In genomic region chr12:104596128-104596799, GRCh38 we compare ENCODE assay signal across 11 cellular contexts.
DNase-seq lines count a peak whose midpoint lies in the region; ATAC-seq and TF ChIP-seq lines count a peak whose summit lies in the region.
"Had no signal": no experiment of that assay in that cellular context is flagged by ENCODE, and none has a peak within 500 bp of the region (broad histone marks: within the 10 kb centered on the region; RNA-seq: fewer than 3 reads in every experiment).

No MANE protein-coding gene starts in this region.

- TF ChIP-seq CTCF in natural killer cell (IDR thresholded peaks at IDR 0.05): no peak
- no peak for TF ChIP-seq CTCF in body of pancreas (IDR thresholded peaks at IDR 0.05)
- TF ChIP-seq CTCF in lung (IDR thresholded peaks at IDR 0.05; ENCODE audit: control extremely low read depth, extremely low read depth): no peak

- H3K36me3 ChIP-seq in body of pancreas (replicated peaks in 1 of 2; ENCODE audit: insufficient read depth in 1 of 2, low read depth in 2 of 2) (no peaks in the 10 kb centered on the region), lung (ENCODE audit: control insufficient read depth in 2 of 2, insufficient read depth in 2 of 2, low read length in 2 of 2) (no peaks in the 10 kb centered on the region)
- H3K36me3 ChIP-seq: colonic mucosa had no signal

- peak overlapping the region; percentile 33 to 53 for H3K27ac Mint-ChIP-seq in natural killer cell treated with Interleukin-12 subunit alpha and Interleukin-12 subunit beta and Interleukin-15 and Interleukin-18, amount 100 ng/mL, for 72 hours
- H3K27ac Mint-ChIP-seq in natural killer cell: peak overlapping the region in 1 of 2 donors; percentile 38

- no peak for DNase-seq in natural killer cell treated with Interleukin-12 subunit alpha and Interleukin-12 subunit beta and Interleukin-15 and Interleukin-18, amount 100 ng/mL, for 72 hours (ENCODE audit: low spot score)
- DNase-seq in natural killer cell (no peak), body of pancreas (peak in 1 of 4 donors; percentile 49), lung (ENCODE audit: low spot score) (peak; percentile 34), Kasumi-1 (lab: John Stamatoyannopoulos, UW) (no peak)
- DNase-seq in activated effector memory CD4-positive, alpha-beta T cell treated with Interleukin-2 at 50 U/mL for 16 hours: no peak
- DNase-seq: activated CD4-positive, CD25-positive, alpha-beta regulatory T cell treated with anti-CD3 and anti-CD28 coated beads, Interleukin-2, amount 50 U/mL, for 72 hours; C1 segment of cervical spinal cord; colonic mucosa had no signal

- H3K9me3 ChIP-seq in body of pancreas: no peaks in the 10 kb centered on the region
- no peaks in the 10 kb centered on the region for H3K9me3 ChIP-seq in lung (ENCODE audit: control insufficient read depth in 2 of 2, insufficient read depth in 1 of 2, low read length in 1 of 2)
- H3K9me3 ChIP-seq: colonic mucosa had no signal

- no peak for TF ChIP-seq POLR2A in body of pancreas (IDR thresholded peaks at IDR 0.05)

- peaks cover 66 to 80% of the 10 kb centered on the region in 2 donors for H3K4me1 Mint-ChIP-seq in natural killer cell treated with Interleukin-12 subunit alpha and Interleukin-12 subunit beta and Interleukin-15 and Interleukin-18, amount 100 ng/mL, for 72 hours (ENCODE audit: low read depth in 2 of 2)
- H3K4me1 Mint-ChIP-seq in natural killer cell: peaks cover 56 to 80% of the 10 kb centered on the region in 2 donors

- no peak overlapping the region for H3K27ac ChIP-seq in body of pancreas
- H3K27ac ChIP-seq in lung (ENCODE audit: low read depth in 1 of 2, low read length in 1 of 2): no peak overlapping the region
- H3K27ac ChIP-seq: colonic mucosa had no signal

- intact Hi-C loops in natural killer cell (cut with micrococcal nuclease) (no loop called here), body of pancreas (cut with DNase I) (no loop called here)

- H3K36me3 Mint-ChIP-seq in natural killer cell treated with Interleukin-12 subunit alpha and Interleukin-12 subunit beta and Interleukin-15 and Interleukin-18, amount 100 ng/mL, for 72 hours: no peaks in the 10 kb centered on the region
- no peaks in the 10 kb centered on the region for H3K36me3 Mint-ChIP-seq in natural killer cell

- H3K27me3 Mint-ChIP-seq in natural killer cell treated with Interleukin-12 subunit alpha and Interleukin-12 subunit beta and Interleukin-15 and Interleukin-18, amount 100 ng/mL, for 72 hours: no peaks in the 10 kb centered on the region
- no peaks in the 10 kb centered on the region for H3K27me3 Mint-ChIP-seq in natural killer cell (ENCODE audit: low read depth in 2 of 2)

- no peaks in the 10 kb centered on the region for H3K9me3 Mint-ChIP-seq in natural killer cell treated with Interleukin-12 subunit alpha and Interleukin-12 subunit beta and Interleukin-15 and Interleukin-18, amount 100 ng/mL, for 72 hours
- no peaks in the 10 kb centered on the region for H3K9me3 Mint-ChIP-seq in natural killer cell

- ATAC-seq in natural killer cell treated with Interleukin-12 subunit alpha and Interleukin-12 subunit beta and Interleukin-15 and Interleukin-18, amount 100 ng/mL, for 72 hours: no peak
- ATAC-seq in natural killer cell: no peak
- peak; percentile 34 for ATAC-seq in body of pancreas
- ATAC-seq in lung (ENCODE audit: insufficient read depth, low FRiP score): peak; percentile 51
- ATAC-seq in GM21576 (IDR thresholded peaks at IDR 0.05; ENCODE audit: unreplicated experiment): no peak
- ATAC-seq in HG02938 (IDR thresholded peaks at IDR 0.05; ENCODE audit: unreplicated experiment): no peak

- H3K4me3 ChIP-seq in body of pancreas (no peak overlapping the region), lung (no peak overlapping the region)
- H3K4me3 ChIP-seq: colonic mucosa had no signal

- H3K4me3 Mint-ChIP-seq in natural killer cell treated with Interleukin-12 subunit alpha and Interleukin-12 subunit beta and Interleukin-15 and Interleukin-18, amount 100 ng/mL, for 72 hours: peak overlapping the region; percentile 6
- H3K4me3 Mint-ChIP-seq in natural killer cell: no peak overlapping the region

- H3K27me3 ChIP-seq in body of pancreas: no peaks in the 10 kb centered on the region
- no peaks in the 10 kb centered on the region for H3K27me3 ChIP-seq in lung (ENCODE audit: control insufficient read depth, insufficient read depth)
- H3K27me3 ChIP-seq: colonic mucosa had no signal

- 68 to 70% methylated on average over 12 of the region's 12 CpGs for WGBS in body of pancreas, 2 donors
- WGBS in lung, 2 donors: 55 to 63% methylated on average over 12 of the region's 12 CpGs

- peaks cover 21% of the 10 kb centered on the region for H3K4me1 ChIP-seq in body of pancreas
- H3K4me1 ChIP-seq in lung (ENCODE audit: control insufficient read depth in 2 of 2, insufficient read depth in 2 of 2, low read length in 2 of 2): peaks cover 3 to 6% of the 10 kb centered on the region in 2 donors
- H3K4me1 ChIP-seq: colonic mucosa had no signal

Comparison
In these comparisons a context has a peak if more than half of its experiments do, and no peak if none do; other contexts are left out.
1. ATAC-seq: peak in body of pancreas (single experiment) and lung (single experiment); none in natural killer cell treated with Interleukin-12 subunit alpha and Interleukin-12 subunit beta and Interleukin-15 and Interleukin-18, amount 100 ng/mL, for 72 hours (0 of 2), natural killer cell (0 of 3), GM21576 (single experiment) and HG02938 (single experiment).